ENCODE assay signal across 27 cellular contexts in genomic region chr3:122581622-122582021, GRCh38. TPM values are rescaled to one million over a fixed set of nuclear protein-coding genes. Genes with fewer than 3 reads are reported as not detected.
A peak's percentile ranks its signal among the peaks of the same experiment; 100 is the strongest.
DNase-seq lines count a peak whose midpoint lies in the region; ATAC-seq, FAIRE-seq and TF ChIP-seq lines count a peak whose summit lies in the region.
"Had no signal": no experiment of that assay in that cellular context is flagged by ENCODE, and none has a peak within 500 bp of the region (broad histone marks: within the 10 kb centered on the region; RNA-seq: fewer than 3 reads in every experiment).

No MANE protein-coding gene starts in this region.

- H3K9me3 Mint-ChIP-seq in activated B cell treated with CpG ODN at 0.5 μM for 24 hours = peaks cover 19% of the 10 kb centered on the region
- peaks cover 4 to 28% (median 19%) of the 10 kb centered on the region in 6 donors for H3K9me3 Mint-ChIP-seq in immature natural killer cell
- peaks cover 13 to 19% of the 10 kb centered on the region in 2 donors for H3K9me3 Mint-ChIP-seq in stimulated activated naive B cell treated with anti-CD40 and anti-IgM and Interleukin-4, amounts not matched to agents 10 μg/mL and 1 μg/mL and 100 μg/mL, for 72 hours
- peaks cover 16% of the 10 kb centered on the region for H3K9me3 Mint-ChIP-seq in stimulated activated effector memory CD8-positive, alpha-beta T cell treated with anti-CD3 and anti-CD28 coated beads, Interleukin-12 subunit alpha, Interleukin-12 subunit beta, amount 100 ng/mL, for 72 hours

- FAIRE-seq in GM19239 (lab: Jason Lieb, UNC) = peak; percentile 78
- FAIRE-seq: A549, RCC 7860 had no signal

- H3K4me1 Mint-ChIP-seq in activated B cell treated with CpG ODN at 0.5 μM for 24 hours (peaks cover 72% of the 10 kb centered on the region), immature natural killer cell (peaks cover 59 to 92% of the 10 kb centered on the region in 2 donors)
- H3K4me1 Mint-ChIP-seq in stimulated activated naive B cell treated with anti-CD40 and anti-IgM and Interleukin-4, amounts not matched to agents 10 μg/mL and 1 μg/mL and 100 μg/mL, for 72 hours = peaks cover 22 to 56% of the 10 kb centered on the region in 2 donors
- H3K4me1 Mint-ChIP-seq in stimulated activated effector memory CD8-positive, alpha-beta T cell treated with anti-CD3 and anti-CD28 coated beads, Interleukin-12 subunit alpha, Interleukin-12 subunit beta, amount 100 ng/mL, for 72 hours = peaks cover 34% of the 10 kb centered on the region

- H3K4me3 Mint-ChIP-seq in activated B cell treated with CpG ODN at 0.5 μM for 24 hours (peak overlapping the region; percentile 56), immature natural killer cell (no peak overlapping the region)
- H3K4me3 Mint-ChIP-seq in stimulated activated naive B cell treated with anti-CD40 and anti-IgM and Interleukin-4, amounts not matched to agents 10 μg/mL and 1 μg/mL and 100 μg/mL, for 72 hours = peak overlapping the region in 1 of 2 donors; percentile 25
- H3K4me3 Mint-ChIP-seq in stimulated activated effector memory CD8-positive, alpha-beta T cell treated with anti-CD3 and anti-CD28 coated beads, Interleukin-12 subunit alpha, Interleukin-12 subunit beta, amount 100 ng/mL, for 72 hours = no peak overlapping the region

- no peak for TF ChIP-seq CTCF in activated B cell treated with CpG ODN at 0.5 μM for 24 hours (IDR thresholded peaks at IDR 0.05)

- CTCF ChIA-PET in activated B cell treated with CpG ODN at 0.5 μM for 24 hours (lab: Charles Lee) = interaction anchor here (1.0 to 1.1 kb wide), 2 partner anchors 38 to 99 kb away, joined by 3 to 4 read pairs; partner anchors contain the start of gene PARP14

- DNase-seq in GM19239 (ENCODE audit: insufficient read length, low spot score) (no peak), activated B cell treated with CpG ODN at 0.5 μM for 24 hours (no peak), immature natural killer cell (no peak), NOMO-1 treated with DMSO at 0.1 percent for 48 hours (lab: John Stamatoyannopoulos, UW; ENCODE audit: unreplicated experiment) (no peak)
- DNase-seq in stimulated activated naive B cell treated with anti-CD40 and anti-IgM and Interleukin-4, amounts not matched to agents 10 μg/mL and 1 μg/mL and 100 μg/mL, for 72 hours = no peak
- no peak for DNase-seq in stimulated activated effector memory CD8-positive, alpha-beta T cell treated with anti-CD3 and anti-CD28 coated beads, Interleukin-12 subunit alpha, Interleukin-12 subunit beta, amount 100 ng/mL, for 72 hours (ENCODE audit: low spot score in 2 of 2)
- DNase-seq: AML-193; C1 segment of cervical spinal cord; CD4-positive, alpha-beta memory T cell; COR-L47; DMS53; KG1; MG63; NCI-H1105 treated with DMSO at 0.1 percent for 48 hours; NCI-H146; NCI-H2081 treated with DMSO at 0.1 percent for 48 hours; NCI-H2171; NCI-H226; NCI-H510A; NCI-H69; SIG-M5 had no signal

- ATAC-seq in activated B cell treated with CpG ODN at 0.5 μM for 24 hours (ENCODE audit: low read depth) = no peak
- ATAC-seq in stimulated activated naive B cell treated with anti-CD40 and anti-IgM and Interleukin-4, amounts not matched to agents 10 μg/mL and 1 μg/mL and 100 μg/mL, for 72 hours (replicated peaks) = no peak
- no peak for ATAC-seq in GM21737 (IDR thresholded peaks at IDR 0.05; ENCODE audit: unreplicated experiment)
- ATAC-seq in stimulated activated effector memory CD8-positive, alpha-beta T cell treated with anti-CD3 and anti-CD28 coated beads, Interleukin-12 subunit alpha, Interleukin-12 subunit beta, amount 100 ng/mL, for 72 hours = no peak
- ATAC-seq: A549 had no signal

- peaks cover 62% of the 10 kb centered on the region for H3K36me3 Mint-ChIP-seq in activated B cell treated with CpG ODN at 0.5 μM for 24 hours (ENCODE audit: low read depth)
- peaks cover 34 to 36% (median 34%) of the 10 kb centered on the region in 3 donors for H3K36me3 Mint-ChIP-seq in immature natural killer cell
- peaks cover 39 to 55% of the 10 kb centered on the region in 2 donors for H3K36me3 Mint-ChIP-seq in stimulated activated naive B cell treated with anti-CD40 and anti-IgM and Interleukin-4, amounts not matched to agents 10 μg/mL and 1 μg/mL and 100 μg/mL, for 72 hours
- peaks cover 13% of the 10 kb centered on the region for H3K36me3 Mint-ChIP-seq in stimulated activated effector memory CD8-positive, alpha-beta T cell treated with anti-CD3 and anti-CD28 coated beads, Interleukin-12 subunit alpha, Interleukin-12 subunit beta, amount 100 ng/mL, for 72 hours

- H3K27ac Mint-ChIP-seq in activated B cell treated with CpG ODN at 0.5 μM for 24 hours (peak overlapping the region; percentile 37), immature natural killer cell (peak overlapping the region in 4 of 6 donors; percentile 8 to 55 (median 20))
- peak overlapping the region; percentile 72 for H3K27ac Mint-ChIP-seq in stimulated activated naive B cell treated with anti-CD40 and anti-IgM and Interleukin-4, amounts not matched to agents 10 μg/mL and 1 μg/mL and 100 μg/mL, for 72 hours
- H3K27ac Mint-ChIP-seq in stimulated activated effector memory CD8-positive, alpha-beta T cell treated with anti-CD3 and anti-CD28 coated beads, Interleukin-12 subunit alpha, Interleukin-12 subunit beta, amount 100 ng/mL, for 72 hours = no peak overlapping the region

- H3K27me3 Mint-ChIP-seq in activated B cell treated with CpG ODN at 0.5 μM for 24 hours = no peaks in the 10 kb centered on the region
- H3K27me3 Mint-ChIP-seq in immature natural killer cell (ENCODE audit: low read depth in 3 of 3) = peaks cover 0 to 3% (median 0%) of the 10 kb centered on the region in 3 donors
- H3K27me3 Mint-ChIP-seq in stimulated activated naive B cell treated with anti-CD40 and anti-IgM and Interleukin-4, amounts not matched to agents 10 μg/mL and 1 μg/mL and 100 μg/mL, for 72 hours = no peaks in the 10 kb centered on the region
- H3K27me3 Mint-ChIP-seq: CD4-positive, alpha-beta memory T cell had no signal

- POLR2A ChIA-PET in activated B cell treated with CpG ODN at 0.5 μM for 24 hours (lab: Charles Lee) = interaction anchor here (0.7 to 1.3 kb wide), 3 partner anchors 15 to 99 kb away, joined by 3 to 4 read pairs (median 3); partner anchors contain the start of gene PARP14

- intact Hi-C loops in activated B cell treated with CpG ODN at 0.5 μM for 24 hours (cut with micrococcal nuclease) = no loop called here

RNA-seq across cellular contexts. Expression of gene PARP15, which starts 4.2 kb away (rescaled TPM):
- 162 and 213 TPM in 2 replicates for total RNA-seq in activated B cell treated with CpG ODN at 0.5 μM for 24 hours
- polyA plus RNA-seq in immature natural killer cell = 10 to 100 TPM in 2 of 3 donors, 1 to 10 TPM in 1; 9.4 to 17.0 (median 14.1) TPM
- total RNA-seq: G401, H4, HT1080 had no signal

RNA-seq across cellular contexts. Expression of gene DTX3L, which starts 17.5 kb away (rescaled TPM):
- 73.8 and 76.5 TPM in 2 replicates for total RNA-seq in activated B cell treated with CpG ODN at 0.5 μM for 24 hours
- polyA plus RNA-seq in immature natural killer cell = 10 to 100 TPM; 15.1 to 38.3 (median 16.3) TPM

RNA-seq across cellular contexts. Expression of gene PARP9, which starts 17.5 kb away (rescaled TPM):
- 45.9 and 50.8 TPM in 2 replicates for total RNA-seq in activated B cell treated with CpG ODN at 0.5 μM for 24 hours
- polyA plus RNA-seq in immature natural killer cell = 10 to 100 TPM; 18.1 to 43.9 (median 28.4) TPM
